ENCODE assay signal across 1 cellular context in the genomic region with DNA sequence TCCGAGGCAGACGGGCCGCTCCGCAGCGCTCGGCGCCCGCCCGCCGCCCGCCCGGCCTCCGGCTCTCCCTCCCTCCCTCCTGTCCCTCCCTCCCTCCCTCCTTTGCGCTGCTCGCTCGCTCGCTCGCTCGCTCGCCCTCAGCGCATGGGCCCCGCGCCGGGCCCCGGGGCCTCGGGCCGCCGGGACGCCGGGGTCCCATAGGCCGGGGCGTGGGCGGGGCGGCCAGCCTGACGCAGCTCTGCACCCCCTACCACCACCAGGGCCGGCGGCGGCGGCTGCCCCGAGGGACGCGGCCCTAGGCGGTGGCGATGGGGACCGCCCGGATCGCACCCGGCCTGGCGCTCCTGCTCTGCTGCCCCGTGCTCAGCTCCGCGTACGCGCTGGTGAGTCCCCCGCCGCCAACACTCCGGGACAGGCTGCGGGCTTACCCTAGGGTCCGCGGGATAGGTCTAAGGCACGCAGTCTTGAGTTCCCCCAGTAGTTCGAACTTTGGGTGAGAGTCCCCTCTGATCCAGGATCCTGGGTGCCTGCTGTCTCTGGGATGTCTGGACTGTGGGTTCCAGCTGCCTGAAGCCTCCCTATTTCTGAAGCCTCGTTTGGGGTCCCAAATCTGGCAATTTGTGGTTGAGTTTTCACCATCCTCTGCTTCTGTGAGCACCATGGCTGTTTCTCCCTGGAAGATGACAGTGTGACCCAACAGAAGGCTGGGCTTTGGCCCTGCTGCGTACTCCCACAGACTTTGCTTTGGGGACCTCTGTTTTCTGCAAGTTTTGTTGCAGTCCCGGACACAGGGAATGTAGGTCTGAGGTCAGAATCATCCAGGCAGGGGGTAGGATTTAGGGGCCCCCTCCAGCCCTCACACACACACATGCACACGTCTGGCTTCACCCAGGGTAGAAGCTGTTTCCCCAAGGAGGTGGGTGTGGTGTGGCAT.
TF ChIP-seq lines count a peak whose summit lies in the region.

No MANE protein-coding gene starts in this region.

TF ChIP-seq in WTC11, 78 proteins besides CTCF, POLR2A, EP300 and RAD21 (continued from another document):
- TF ChIP-seq, protein P1, sequence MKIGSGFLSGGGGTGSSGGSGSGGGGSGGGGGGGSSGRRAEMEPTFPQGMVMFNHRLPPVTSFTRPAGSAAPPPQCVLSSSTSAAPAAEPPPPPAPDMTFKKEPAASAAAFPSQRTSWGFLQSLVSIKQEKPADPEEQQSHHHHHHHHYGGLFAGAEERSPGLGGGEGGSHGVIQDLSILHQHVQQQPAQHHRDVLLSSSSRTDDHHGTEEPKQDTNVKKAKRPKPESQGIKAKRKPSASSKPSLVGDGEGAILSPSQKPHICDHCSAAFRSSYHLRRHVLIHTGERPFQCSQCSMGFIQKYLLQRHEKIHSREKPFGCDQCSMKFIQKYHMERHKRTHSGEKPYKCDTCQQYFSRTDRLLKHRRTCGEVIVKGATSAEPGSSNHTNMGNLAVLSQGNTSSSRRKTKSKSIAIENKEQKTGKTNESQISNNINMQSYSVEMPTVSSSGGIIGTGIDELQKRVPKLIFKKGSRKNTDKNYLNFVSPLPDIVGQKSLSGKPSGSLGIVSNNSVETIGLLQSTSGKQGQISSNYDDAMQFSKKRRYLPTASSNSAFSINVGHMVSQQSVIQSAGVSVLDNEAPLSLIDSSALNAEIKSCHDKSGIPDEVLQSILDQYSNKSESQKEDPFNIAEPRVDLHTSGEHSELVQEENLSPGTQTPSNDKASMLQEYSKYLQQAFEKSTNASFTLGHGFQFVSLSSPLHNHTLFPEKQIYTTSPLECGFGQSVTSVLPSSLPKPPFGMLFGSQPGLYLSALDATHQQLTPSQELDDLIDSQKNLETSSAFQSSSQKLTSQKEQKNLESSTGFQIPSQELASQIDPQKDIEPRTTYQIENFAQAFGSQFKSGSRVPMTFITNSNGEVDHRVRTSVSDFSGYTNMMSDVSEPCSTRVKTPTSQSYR (CRISPR knock-in tag; IDR thresholded peaks at IDR 0.05): no peak
- TF ChIP-seq GTF2I (CRISPR knock-in tag; conservative IDR thresholded peaks at IDR 0.05) (no peak), ETV6 (CRISPR knock-in tag; IDR thresholded peaks at IDR 0.05) (0 out of 2 replicates have a peak, but pooled peaks have one; percentile 26), OVOL2 (CRISPR knock-in tag; IDR thresholded peaks at IDR 0.05; ENCODE audit: borderline replicate concordance) (no peak), RELA (CRISPR knock-in tag; IDR thresholded peaks at IDR 0.05; ENCODE audit: borderline replicate concordance) (no peak)
- TF ChIP-seq, protein P2, sequence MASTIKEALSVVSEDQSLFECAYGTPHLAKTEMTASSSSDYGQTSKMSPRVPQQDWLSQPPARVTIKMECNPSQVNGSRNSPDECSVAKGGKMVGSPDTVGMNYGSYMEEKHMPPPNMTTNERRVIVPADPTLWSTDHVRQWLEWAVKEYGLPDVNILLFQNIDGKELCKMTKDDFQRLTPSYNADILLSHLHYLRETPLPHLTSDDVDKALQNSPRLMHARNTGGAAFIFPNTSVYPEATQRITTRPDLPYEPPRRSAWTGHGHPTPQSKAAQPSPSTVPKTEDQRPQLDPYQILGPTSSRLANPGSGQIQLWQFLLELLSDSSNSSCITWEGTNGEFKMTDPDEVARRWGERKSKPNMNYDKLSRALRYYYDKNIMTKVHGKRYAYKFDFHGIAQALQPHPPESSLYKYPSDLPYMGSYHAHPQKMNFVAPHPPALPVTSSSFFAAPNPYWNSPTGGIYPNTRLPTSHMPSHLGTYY (CRISPR knock-in tag; IDR thresholded peaks at IDR 0.05): no peak
- TF ChIP-seq, protein P3, sequence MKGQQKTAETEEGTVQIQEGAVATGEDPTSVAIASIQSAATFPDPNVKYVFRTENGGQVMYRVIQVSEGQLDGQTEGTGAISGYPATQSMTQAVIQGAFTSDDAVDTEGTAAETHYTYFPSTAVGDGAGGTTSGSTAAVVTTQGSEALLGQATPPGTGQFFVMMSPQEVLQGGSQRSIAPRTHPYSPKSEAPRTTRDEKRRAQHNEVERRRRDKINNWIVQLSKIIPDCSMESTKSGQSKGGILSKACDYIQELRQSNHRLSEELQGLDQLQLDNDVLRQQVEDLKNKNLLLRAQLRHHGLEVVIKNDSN (CRISPR knock-in tag; IDR thresholded peaks at IDR 0.05): no peak
